ENCODE assay signal across 19 cellular contexts in genomic region chr4:168521736-168522135, GRCh38.
"Had no signal": no experiment of that assay in that cellular context is flagged by ENCODE, and none has a peak within 500 bp of the region (broad histone marks: within the 10 kb centered on the region; RNA-seq: fewer than 3 reads in every experiment).

No MANE protein-coding gene starts in this region.

- H3K9me3 ChIP-seq: gastroesophageal sphincter, lower lobe of right lung, neutrophil, right lobe of liver had no signal

- H3K27ac ChIP-seq: coronary artery, gastroesophageal sphincter, hepatocyte, lower lobe of right lung, neutrophil, right lobe of liver had no signal

- H2AFZ ChIP-seq: hepatocyte had no signal

- H3K4me1 Mint-ChIP-seq: naive B cell had no signal

- H3K79me2 ChIP-seq: hepatocyte had no signal

- H3K27ac Mint-ChIP-seq: activated CD8-positive, alpha-beta T cell treated with anti-CD3 and anti-CD28 coated beads for 36 hours; activated T-cell treated with anti-CD3 and anti-CD28 coated beads, Interleukin-2, amount 50 U/mL, for 72 hours; naive B cell; type B pancreatic cell had no signal

- H3K4me2 ChIP-seq: hepatocyte had no signal

- ATAC-seq: activated CD8-positive, alpha-beta T cell treated with anti-CD3 and anti-CD28 coated beads for 36 hours; activated T-cell treated with anti-CD3 and anti-CD28 coated beads, Interleukin-2, amount 50 U/mL, for 72 hours; gastroesophageal sphincter; lower lobe of right lung; right lobe of liver had no signal

- H3K4me3 ChIP-seq: coronary artery, gastroesophageal sphincter, hepatocyte, lower lobe of right lung, right lobe of liver had no signal

- H3K4me1 ChIP-seq: lower lobe of right lung, right lobe of liver had no signal

- H3K36me3 Mint-ChIP-seq: naive B cell, type B pancreatic cell had no signal

- H3K27me3 ChIP-seq: gastroesophageal sphincter, hepatocyte, neutrophil, right lobe of liver had no signal

- FAIRE-seq: astrocyte had no signal

- H3K4me3 Mint-ChIP-seq: activated CD8-positive, alpha-beta T cell treated with anti-CD3 and anti-CD28 coated beads for 36 hours; activated T-cell treated with anti-CD3 and anti-CD28 coated beads, Interleukin-2, amount 50 U/mL, for 72 hours; naive B cell; type B pancreatic cell had no signal

- DNase-seq: activated CD4-positive, alpha-beta T cell treated with anti-CD3 and anti-CD28 coated beads for 4 hours; activated CD8-positive, alpha-beta memory T cell treated with anti-CD3 and anti-CD28 coated beads, Interleukin-2, amount 50 U/mL, for 4 hours; activated CD8-positive, alpha-beta T cell treated with anti-CD3 and anti-CD28 coated beads for 36 hours; activated T-cell treated with anti-CD3 and anti-CD28 coated beads, Interleukin-2, amount 50 U/mL, for 72 hours; effector memory CD4-positive, alpha-beta T cell; kidney glomerular epithelial cell; lower lobe of right lung; midbrain; naive B cell; right lobe of liver; stimulated activated CD4-positive, alpha-beta T cell treated with anti-CD3 and anti-CD28 coated beads, Interleukin-2, amount 100 ng/mL, for 24 hours; stimulated activated naive CD4-positive, alpha-beta T cell; substantia nigra had no signal

- H3K27me3 Mint-ChIP-seq: activated CD8-positive, alpha-beta T cell treated with anti-CD3 and anti-CD28 coated beads for 36 hours; type B pancreatic cell had no signal

- H3K9me3 Mint-ChIP-seq: activated CD8-positive, alpha-beta T cell treated with anti-CD3 and anti-CD28 coated beads for 36 hours; activated T-cell treated with anti-CD3 and anti-CD28 coated beads, Interleukin-2, amount 50 U/mL, for 72 hours; naive B cell had no signal

- H3K36me3 ChIP-seq: gastroesophageal sphincter, lower lobe of right lung, neutrophil, right lobe of liver had no signal
